1 cellular context compared by ENCODE assay signal in the genomic region with DNA sequence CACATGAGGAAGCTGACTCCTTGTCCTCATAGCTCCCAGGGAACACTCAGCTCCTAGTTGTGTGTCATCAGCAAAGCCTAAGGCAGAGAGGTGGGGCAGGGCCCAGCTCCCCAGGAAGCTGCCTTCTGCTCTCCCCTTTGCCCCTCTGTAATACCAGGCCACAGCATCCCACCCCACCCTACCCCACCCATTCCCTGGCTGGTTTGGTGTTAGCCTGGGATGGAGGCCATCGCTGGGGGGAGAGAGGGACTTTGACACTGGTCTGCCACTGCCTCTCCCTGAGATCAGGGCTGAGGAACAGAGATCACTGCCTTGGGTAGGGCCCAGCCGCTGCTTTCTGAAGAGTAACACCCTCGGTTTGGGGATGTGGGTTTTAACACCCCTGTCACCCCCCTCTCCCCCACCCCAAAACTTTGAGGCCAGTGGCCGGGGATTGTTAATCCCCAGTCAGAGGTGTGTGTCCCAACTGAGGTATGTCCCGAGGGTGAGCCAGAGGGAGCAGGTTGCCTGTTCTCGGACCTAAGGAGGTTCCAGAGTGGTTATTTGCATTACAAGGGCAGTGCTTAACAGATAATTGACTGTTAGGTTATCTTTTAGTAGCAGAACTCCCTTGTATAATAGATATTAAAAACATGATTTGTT.
TF ChIP-seq lines count a peak whose summit lies in the region.

No MANE protein-coding gene starts in this region.

TF ChIP-seq in H1, 55 proteins besides CTCF, POLR2A, EP300 and RAD21:
- TF ChIP-seq HDAC6 (IDR thresholded peaks at IDR 0.05; ENCODE audit: low read depth, low read length) (no peak), CBX8 (IDR thresholded peaks at IDR 0.05; ENCODE audit: borderline replicate concordance, low read depth, low read length) (no peak), SAP30 (IDR thresholded peaks at IDR 0.05; ENCODE audit: insufficient read depth, insufficient replicate concordance, low read length) (no peak), POLR2AphosphoS5 (IDR thresholded peaks at IDR 0.05; ENCODE audit: low read depth, low read length) (no peak), NANOG (IDR thresholded peaks at IDR 0.05; ENCODE audit: insufficient read depth, low read depth, low read length, poor library complexity, severe bottlenecking) (peak; percentile 72), CREB1 (IDR thresholded peaks at IDR 0.05) (no peak), EZH2 (IDR thresholded peaks at IDR 0.05; ENCODE audit: low read depth, low read length, severe bottlenecking) (no peak), RNF2 (IDR thresholded peaks at IDR 0.05; ENCODE audit: borderline replicate concordance, low read depth, low read length, missing control alignments, poor library complexity, severe bottlenecking) (no peak), SIX5 (IDR thresholded peaks at IDR 0.05; ENCODE audit: low read depth, low read length) (no peak)
- TF ChIP-seq, protein P1, sequence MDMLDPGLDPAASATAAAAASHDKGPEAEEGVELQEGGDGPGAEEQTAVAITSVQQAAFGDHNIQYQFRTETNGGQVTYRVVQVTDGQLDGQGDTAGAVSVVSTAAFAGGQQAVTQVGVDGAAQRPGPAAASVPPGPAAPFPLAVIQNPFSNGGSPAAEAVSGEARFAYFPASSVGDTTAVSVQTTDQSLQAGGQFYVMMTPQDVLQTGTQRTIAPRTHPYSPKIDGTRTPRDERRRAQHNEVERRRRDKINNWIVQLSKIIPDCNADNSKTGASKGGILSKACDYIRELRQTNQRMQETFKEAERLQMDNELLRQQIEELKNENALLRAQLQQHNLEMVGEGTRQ (IDR thresholded peaks at IDR 0.05; ENCODE audit: low read length), result no peak
- TF ChIP-seq, protein P2, sequence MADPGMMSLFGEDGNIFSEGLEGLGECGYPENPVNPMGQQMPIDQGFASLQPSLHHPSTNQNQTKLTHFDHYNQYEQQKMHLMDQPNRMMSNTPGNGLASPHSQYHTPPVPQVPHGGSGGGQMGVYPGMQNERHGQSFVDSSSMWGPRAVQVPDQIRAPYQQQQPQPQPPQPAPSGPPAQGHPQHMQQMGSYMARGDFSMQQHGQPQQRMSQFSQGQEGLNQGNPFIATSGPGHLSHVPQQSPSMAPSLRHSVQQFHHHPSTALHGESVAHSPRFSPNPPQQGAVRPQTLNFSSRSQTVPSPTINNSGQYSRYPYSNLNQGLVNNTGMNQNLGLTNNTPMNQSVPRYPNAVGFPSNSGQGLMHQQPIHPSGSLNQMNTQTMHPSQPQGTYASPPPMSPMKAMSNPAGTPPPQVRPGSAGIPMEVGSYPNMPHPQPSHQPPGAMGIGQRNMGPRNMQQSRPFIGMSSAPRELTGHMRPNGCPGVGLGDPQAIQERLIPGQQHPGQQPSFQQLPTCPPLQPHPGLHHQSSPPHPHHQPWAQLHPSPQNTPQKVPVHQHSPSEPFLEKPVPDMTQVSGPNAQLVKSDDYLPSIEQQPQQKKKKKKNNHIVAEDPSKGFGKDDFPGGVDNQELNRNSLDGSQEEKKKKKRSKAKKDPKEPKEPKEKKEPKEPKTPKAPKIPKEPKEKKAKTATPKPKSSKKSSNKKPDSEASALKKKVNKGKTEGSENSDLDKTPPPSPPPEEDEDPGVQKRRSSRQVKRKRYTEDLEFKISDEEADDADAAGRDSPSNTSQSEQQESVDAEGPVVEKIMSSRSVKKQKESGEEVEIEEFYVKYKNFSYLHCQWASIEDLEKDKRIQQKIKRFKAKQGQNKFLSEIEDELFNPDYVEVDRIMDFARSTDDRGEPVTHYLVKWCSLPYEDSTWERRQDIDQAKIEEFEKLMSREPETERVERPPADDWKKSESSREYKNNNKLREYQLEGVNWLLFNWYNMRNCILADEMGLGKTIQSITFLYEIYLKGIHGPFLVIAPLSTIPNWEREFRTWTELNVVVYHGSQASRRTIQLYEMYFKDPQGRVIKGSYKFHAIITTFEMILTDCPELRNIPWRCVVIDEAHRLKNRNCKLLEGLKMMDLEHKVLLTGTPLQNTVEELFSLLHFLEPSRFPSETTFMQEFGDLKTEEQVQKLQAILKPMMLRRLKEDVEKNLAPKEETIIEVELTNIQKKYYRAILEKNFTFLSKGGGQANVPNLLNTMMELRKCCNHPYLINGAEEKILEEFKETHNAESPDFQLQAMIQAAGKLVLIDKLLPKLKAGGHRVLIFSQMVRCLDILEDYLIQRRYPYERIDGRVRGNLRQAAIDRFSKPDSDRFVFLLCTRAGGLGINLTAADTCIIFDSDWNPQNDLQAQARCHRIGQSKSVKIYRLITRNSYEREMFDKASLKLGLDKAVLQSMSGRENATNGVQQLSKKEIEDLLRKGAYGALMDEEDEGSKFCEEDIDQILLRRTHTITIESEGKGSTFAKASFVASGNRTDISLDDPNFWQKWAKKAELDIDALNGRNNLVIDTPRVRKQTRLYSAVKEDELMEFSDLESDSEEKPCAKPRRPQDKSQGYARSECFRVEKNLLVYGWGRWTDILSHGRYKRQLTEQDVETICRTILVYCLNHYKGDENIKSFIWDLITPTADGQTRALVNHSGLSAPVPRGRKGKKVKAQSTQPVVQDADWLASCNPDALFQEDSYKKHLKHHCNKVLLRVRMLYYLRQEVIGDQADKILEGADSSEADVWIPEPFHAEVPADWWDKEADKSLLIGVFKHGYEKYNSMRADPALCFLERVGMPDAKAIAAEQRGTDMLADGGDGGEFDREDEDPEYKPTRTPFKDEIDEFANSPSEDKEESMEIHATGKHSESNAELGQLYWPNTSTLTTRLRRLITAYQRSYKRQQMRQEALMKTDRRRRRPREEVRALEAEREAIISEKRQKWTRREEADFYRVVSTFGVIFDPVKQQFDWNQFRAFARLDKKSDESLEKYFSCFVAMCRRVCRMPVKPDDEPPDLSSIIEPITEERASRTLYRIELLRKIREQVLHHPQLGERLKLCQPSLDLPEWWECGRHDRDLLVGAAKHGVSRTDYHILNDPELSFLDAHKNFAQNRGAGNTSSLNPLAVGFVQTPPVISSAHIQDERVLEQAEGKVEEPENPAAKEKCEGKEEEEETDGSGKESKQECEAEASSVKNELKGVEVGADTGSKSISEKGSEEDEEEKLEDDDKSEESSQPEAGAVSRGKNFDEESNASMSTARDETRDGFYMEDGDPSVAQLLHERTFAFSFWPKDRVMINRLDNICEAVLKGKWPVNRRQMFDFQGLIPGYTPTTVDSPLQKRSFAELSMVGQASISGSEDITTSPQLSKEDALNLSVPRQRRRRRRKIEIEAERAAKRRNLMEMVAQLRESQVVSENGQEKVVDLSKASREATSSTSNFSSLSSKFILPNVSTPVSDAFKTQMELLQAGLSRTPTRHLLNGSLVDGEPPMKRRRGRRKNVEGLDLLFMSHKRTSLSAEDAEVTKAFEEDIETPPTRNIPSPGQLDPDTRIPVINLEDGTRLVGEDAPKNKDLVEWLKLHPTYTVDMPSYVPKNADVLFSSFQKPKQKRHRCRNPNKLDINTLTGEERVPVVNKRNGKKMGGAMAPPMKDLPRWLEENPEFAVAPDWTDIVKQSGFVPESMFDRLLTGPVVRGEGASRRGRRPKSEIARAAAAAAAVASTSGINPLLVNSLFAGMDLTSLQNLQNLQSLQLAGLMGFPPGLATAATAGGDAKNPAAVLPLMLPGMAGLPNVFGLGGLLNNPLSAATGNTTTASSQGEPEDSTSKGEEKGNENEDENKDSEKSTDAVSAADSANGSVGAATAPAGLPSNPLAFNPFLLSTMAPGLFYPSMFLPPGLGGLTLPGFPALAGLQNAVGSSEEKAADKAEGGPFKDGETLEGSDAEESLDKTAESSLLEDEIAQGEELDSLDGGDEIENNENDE (IDR thresholded peaks at IDR 0.05; ENCODE audit: insufficient replicate concordance, low read length), result peak; percentile 60
